Comparison of ENCODE assay signal across 1 cellular context in the genomic region with DNA sequence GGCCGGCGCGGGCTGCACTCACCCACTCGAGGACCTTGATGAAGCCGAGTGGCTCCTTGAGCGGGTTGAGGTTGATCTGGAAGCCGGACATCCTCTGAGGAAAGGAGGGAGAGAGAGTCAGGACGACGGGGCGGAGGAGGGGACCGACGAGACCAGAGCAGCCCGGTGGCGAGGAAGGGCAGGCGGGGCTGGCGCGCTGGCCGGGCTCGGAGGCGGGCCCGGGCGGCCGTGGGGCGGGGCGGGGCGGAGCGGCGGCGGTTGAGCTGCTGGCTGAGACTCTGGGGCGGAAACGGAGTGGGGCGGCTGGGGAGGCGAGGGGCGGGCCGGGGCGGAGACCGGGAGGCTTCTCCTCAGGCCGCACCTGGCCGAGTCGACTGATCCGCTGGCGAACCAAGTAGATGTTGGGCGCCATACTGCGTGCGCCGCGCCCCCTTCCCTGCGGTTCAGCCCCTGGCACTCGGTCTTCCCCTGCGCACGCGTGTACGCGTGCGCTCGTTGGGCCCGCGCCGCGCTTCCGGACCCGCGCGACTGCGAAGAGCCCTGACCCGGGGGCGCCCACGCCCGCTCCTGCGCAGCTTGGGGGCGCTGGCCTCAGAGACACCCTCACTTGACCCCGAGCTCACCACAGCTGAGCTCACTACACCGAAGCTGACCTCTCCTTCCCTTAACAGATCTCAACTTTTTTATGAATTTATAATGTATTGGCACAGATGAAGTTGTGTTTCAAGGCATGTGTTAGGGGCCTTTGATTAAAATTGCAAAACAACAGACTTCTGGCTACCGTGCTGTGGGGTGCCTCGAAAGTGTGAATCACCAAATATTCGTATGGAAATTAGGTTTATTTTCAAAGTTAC.
TF ChIP-seq lines count a peak whose summit lies in the region.

SYPL1 (minus strand) TSS at position 195 of the 854 bp plus-strand sequence; CDS start at position 91, 104 bp downstream.

TF ChIP-seq in K562, 482 proteins besides CTCF, POLR2A, EP300 and RAD21 (continued from another document and continues in another):
- TF ChIP-seq, protein P1, sequence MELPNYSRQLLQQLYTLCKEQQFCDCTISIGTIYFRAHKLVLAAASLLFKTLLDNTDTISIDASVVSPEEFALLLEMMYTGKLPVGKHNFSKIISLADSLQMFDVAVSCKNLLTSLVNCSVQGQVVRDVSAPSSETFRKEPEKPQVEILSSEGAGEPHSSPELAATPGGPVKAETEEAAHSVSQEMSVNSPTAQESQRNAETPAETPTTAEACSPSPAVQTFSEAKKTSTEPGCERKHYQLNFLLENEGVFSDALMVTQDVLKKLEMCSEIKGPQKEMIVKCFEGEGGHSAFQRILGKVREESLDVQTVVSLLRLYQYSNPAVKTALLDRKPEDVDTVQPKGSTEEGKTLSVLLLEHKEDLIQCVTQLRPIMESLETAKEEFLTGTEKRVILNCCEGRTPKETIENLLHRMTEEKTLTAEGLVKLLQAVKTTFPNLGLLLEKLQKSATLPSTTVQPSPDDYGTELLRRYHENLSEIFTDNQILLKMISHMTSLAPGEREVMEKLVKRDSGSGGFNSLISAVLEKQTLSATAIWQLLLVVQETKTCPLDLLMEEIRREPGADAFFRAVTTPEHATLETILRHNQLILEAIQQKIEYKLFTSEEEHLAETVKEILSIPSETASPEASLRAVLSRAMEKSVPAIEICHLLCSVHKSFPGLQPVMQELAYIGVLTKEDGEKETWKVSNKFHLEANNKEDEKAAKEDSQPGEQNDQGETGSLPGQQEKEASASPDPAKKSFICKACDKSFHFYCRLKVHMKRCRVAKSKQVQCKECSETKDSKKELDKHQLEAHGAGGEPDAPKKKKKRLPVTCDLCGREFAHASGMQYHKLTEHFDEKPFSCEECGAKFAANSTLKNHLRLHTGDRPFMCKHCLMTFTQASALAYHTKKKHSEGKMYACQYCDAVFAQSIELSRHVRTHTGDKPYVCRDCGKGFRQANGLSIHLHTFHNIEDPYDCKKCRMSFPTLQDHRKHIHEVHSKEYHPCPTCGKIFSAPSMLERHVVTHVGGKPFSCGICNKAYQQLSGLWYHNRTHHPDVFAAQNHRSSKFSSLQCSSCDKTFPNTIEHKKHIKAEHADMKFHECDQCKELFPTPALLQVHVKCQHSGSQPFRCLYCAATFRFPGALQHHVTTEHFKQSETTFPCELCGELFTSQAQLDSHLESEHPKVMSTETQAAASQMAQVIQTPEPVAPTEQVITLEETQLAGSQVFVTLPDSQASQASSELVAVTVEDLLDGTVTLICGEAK (IDR thresholded peaks at IDR 0.05) = peak; percentile 61
- TF ChIP-seq, protein P1 (CRISPR knock-in tag; IDR thresholded peaks at IDR 0.05) = no peak
- TF ChIP-seq, protein P2, sequence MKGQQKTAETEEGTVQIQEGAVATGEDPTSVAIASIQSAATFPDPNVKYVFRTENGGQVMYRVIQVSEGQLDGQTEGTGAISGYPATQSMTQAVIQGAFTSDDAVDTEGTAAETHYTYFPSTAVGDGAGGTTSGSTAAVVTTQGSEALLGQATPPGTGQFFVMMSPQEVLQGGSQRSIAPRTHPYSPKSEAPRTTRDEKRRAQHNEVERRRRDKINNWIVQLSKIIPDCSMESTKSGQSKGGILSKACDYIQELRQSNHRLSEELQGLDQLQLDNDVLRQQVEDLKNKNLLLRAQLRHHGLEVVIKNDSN (CRISPR knock-in tag; IDR thresholded peaks at IDR 0.05) = no peak
- TF ChIP-seq ATF3 (IDR thresholded peaks at IDR 0.05) = no peak
- no peak; the same call in 1 of the 2 replicates for TF ChIP-seq ATF3 (CRISPR knock-in tag; conservative IDR thresholded peaks at IDR 0.05)
- TF ChIP-seq ETV6 (IDR thresholded peaks at IDR 0.05; ENCODE audit: borderline replicate concordance in 1 of 2, low read depth in 2 of 2, low read length in 1 of 2) = no peak
- no peak for TF ChIP-seq ETV6 (CRISPR knock-in tag; IDR thresholded peaks at IDR 0.05; ENCODE audit: borderline replicate concordance)
- TF ChIP-seq XRCC3 (IDR thresholded peaks at IDR 0.05) = no peak
- TF ChIP-seq NR3C1 (CRISPR knock-in tag; IDR thresholded peaks at IDR 0.05) = no peak
- no peak for TF ChIP-seq BDP1 (IDR thresholded peaks at IDR 0.05; ENCODE audit: insufficient read depth, insufficient read length)
- TF ChIP-seq ZNF75A (CRISPR knock-in tag; IDR thresholded peaks at IDR 0.05) = no peak
- TF ChIP-seq GATAD2A (IDR thresholded peaks at IDR 0.05) = peak; percentile 98
- no peak for TF ChIP-seq XRCC4 (IDR thresholded peaks at IDR 0.05; ENCODE audit: extremely low read depth, insufficient read depth, insufficient read length)
- TF ChIP-seq, protein P3, sequence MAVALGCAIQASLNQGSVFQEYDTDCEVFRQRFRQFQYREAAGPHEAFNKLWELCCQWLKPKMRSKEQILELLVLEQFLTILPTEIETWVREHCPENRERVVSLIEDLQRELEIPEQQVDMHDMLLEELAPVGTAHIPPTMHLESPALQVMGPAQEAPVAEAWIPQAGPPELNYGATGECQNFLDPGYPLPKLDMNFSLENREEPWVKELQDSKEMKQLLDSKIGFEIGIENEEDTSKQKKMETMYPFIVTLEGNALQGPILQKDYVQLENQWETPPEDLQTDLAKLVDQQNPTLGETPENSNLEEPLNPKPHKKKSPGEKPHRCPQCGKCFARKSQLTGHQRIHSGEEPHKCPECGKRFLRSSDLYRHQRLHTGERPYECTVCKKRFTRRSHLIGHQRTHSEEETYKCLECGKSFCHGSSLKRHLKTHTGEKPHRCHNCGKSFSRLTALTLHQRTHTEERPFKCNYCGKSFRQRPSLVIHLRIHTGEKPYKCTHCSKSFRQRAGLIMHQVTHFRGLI (CRISPR knock-in tag; IDR thresholded peaks at IDR 0.05) = no peak
- TF ChIP-seq FOXJ3 (CRISPR knock-in tag; IDR thresholded peaks at IDR 0.05) = no peak
- TF ChIP-seq DDX20 (tag; IDR thresholded peaks at IDR 0.05; ENCODE audit: low read depth) = no peak
- TF ChIP-seq, protein P4, sequence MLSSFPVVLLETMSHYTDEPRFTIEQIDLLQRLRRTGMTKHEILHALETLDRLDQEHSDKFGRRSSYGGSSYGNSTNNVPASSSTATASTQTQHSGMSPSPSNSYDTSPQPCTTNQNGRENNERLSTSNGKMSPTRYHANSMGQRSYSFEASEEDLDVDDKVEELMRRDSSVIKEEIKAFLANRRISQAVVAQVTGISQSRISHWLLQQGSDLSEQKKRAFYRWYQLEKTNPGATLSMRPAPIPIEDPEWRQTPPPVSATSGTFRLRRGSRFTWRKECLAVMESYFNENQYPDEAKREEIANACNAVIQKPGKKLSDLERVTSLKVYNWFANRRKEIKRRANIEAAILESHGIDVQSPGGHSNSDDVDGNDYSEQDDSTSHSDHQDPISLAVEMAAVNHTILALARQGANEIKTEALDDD (IDR thresholded peaks at IDR 0.05) = no peak
- no peak; the same call in none of the 2 replicates for TF ChIP-seq NR2C2 (CRISPR knock-in tag; IDR thresholded peaks at IDR 0.05)
- TF ChIP-seq NR2C2 (tag; IDR thresholded peaks at IDR 0.05) = peak; percentile 92
- no peak for TF ChIP-seq MECOM (CRISPR knock-in tag; IDR thresholded peaks at IDR 0.05)
- no peak for TF ChIP-seq TAF7 (tag; IDR thresholded peaks at IDR 0.05)
- TF ChIP-seq, protein P5, sequence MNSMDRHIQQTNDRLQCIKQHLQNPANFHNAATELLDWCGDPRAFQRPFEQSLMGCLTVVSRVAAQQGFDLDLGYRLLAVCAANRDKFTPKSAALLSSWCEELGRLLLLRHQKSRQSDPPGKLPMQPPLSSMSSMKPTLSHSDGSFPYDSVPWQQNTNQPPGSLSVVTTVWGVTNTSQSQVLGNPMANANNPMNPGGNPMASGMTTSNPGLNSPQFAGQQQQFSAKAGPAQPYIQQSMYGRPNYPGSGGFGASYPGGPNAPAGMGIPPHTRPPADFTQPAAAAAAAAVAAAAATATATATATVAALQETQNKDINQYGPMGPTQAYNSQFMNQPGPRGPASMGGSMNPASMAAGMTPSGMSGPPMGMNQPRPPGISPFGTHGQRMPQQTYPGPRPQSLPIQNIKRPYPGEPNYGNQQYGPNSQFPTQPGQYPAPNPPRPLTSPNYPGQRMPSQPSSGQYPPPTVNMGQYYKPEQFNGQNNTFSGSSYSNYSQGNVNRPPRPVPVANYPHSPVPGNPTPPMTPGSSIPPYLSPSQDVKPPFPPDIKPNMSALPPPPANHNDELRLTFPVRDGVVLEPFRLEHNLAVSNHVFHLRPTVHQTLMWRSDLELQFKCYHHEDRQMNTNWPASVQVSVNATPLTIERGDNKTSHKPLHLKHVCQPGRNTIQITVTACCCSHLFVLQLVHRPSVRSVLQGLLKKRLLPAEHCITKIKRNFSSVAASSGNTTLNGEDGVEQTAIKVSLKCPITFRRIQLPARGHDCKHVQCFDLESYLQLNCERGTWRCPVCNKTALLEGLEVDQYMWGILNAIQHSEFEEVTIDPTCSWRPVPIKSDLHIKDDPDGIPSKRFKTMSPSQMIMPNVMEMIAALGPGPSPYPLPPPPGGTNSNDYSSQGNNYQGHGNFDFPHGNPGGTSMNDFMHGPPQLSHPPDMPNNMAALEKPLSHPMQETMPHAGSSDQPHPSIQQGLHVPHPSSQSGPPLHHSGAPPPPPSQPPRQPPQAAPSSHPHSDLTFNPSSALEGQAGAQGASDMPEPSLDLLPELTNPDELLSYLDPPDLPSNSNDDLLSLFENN (IDR thresholded peaks at IDR 0.05; ENCODE audit: low read depth in 2 of 2, low read length in 2 of 2) = peak in 1 of 2 experiments; percentile 61; a peak in 1 of 4 replicates
- TF ChIP-seq MTA3 (IDR thresholded peaks at IDR 0.05; ENCODE audit: borderline replicate concordance) = peak; percentile 78
- TF ChIP-seq FOXJ2 (tag; IDR thresholded peaks at IDR 0.05) = no peak
- TF ChIP-seq RB1 (IDR thresholded peaks at IDR 0.05; ENCODE audit: low read depth) = peak; percentile 89
- peak; percentile 76 for TF ChIP-seq SUPT5H (IDR thresholded peaks at IDR 0.05)
- TF ChIP-seq HNRNPUL1 (IDR thresholded peaks at IDR 0.05; ENCODE audit: low read length) = no peak
- no peak for TF ChIP-seq TEAD2 (tag; IDR thresholded peaks at IDR 0.05)
- no peak for TF ChIP-seq ZNF3 (CRISPR knock-in tag; IDR thresholded peaks at IDR 0.05)
- no peak for TF ChIP-seq GTF2F1 (IDR thresholded peaks at IDR 0.05; ENCODE audit: low read depth, low read length)
- TF ChIP-seq RAD51 (IDR thresholded peaks at IDR 0.05; ENCODE audit: borderline replicate concordance, low read depth) = no peak
- no peak for TF ChIP-seq HMG20A (CRISPR knock-in tag; conservative IDR thresholded peaks at IDR 0.05)
- no peak for TF ChIP-seq ZNF609 (CRISPR knock-in tag; IDR thresholded peaks at IDR 0.05; ENCODE audit: borderline replicate concordance)
- no peak for TF ChIP-seq ZNF224 (CRISPR knock-in tag; IDR thresholded peaks at IDR 0.05)
- TF ChIP-seq PHF8 (IDR thresholded peaks at IDR 0.05; ENCODE audit: borderline replicate concordance, low read length) = peak; percentile 88
